In genomic region chr11:5932671-5933070, GRCh38 we compare ENCODE assay signal across 38 cellular contexts. TPM values are rescaled to one million over a fixed set of nuclear protein-coding genes. Genes with fewer than 3 reads are reported as not detected.
"Had no signal": no experiment of that assay in that cellular context is flagged by ENCODE, and none has a peak within 500 bp of the region (broad histone marks: within the 10 kb centered on the region; RNA-seq: fewer than 3 reads in every experiment).

No MANE protein-coding gene starts in this region.

- H3K4me3 ChIP-seq: adrenal gland, body of pancreas, breast epithelium had no signal

- DNase-seq: activated B cell treated with CpG ODN at 0.5 μM for 24 hours; activated CD4-positive, alpha-beta memory T cell treated with anti-CD3 and anti-CD28 coated beads for 36 hours; activated CD4-positive, alpha-beta T cell treated with anti-CD3 and anti-CD28 coated beads for 4 hours; activated CD4-positive, alpha-beta T cell treated with anti-CD3 and anti-CD28 coated beads, Interleukin-2, amount 10 ng/mL, durations not matched to agents 24 days and 14 days; activated CD4-positive, alpha-beta T cell treated with anti-CD3 and anti-CD28 coated beads, Interleukin-2, amount 50 U/mL, for 1 hour; activated CD4-positive, alpha-beta T cell treated with anti-CD3 and anti-CD28 coated beads, Interleukin-2, amount 50 U/mL, for 4 hours; activated CD4-positive, CD25-positive, alpha-beta regulatory T cell treated with anti-CD3 and anti-CD28 coated beads, Interleukin-2, amount 50 U/mL, for 72 hours; activated CD8-positive, alpha-beta memory T cell treated with anti-CD3 and anti-CD28 coated beads, Interleukin-2, amount 50 U/mL, for 4 hours; activated CD8-positive, alpha-beta T cell treated with anti-CD3 and anti-CD28 coated beads for 36 hours; activated gamma-delta T cell treated with Interleukin-2 at 50 U/mL for 16 hours; activated naive CD4-positive, alpha-beta T cell; activated naive CD4-positive, alpha-beta T cell treated with anti-CD3 and anti-CD28 coated beads for 36 hours; activated naive CD4-positive, alpha-beta T cell treated with anti-CD3 and anti-CD28 coated beads, Interleukin-2, amount 50 U/mL, for 16 hours; activated naive CD8-positive, alpha-beta T cell treated with anti-CD3 and anti-CD28 coated beads for 36 hours; activated T-cell treated with anti-CD3 and anti-CD28 coated beads for 4 hours; activated T-cell treated with anti-CD3 and anti-CD28 coated beads, Interleukin-2, amount 50 U/mL, for 1 hour; activated T-cell treated with anti-CD3 and anti-CD28 coated beads, Interleukin-2, amount 50 U/mL, for 4 hours; activated T-cell treated with anti-CD3 and anti-CD28 coated beads, Interleukin-2, amount 50 U/mL, for 72 hours; adrenal gland; amniotic stem cell; aorta; body of pancreas; brain microvascular endothelial cell; central memory CD4-positive, alpha-beta T cell; T-helper 1 cell; T-helper 2 cell; T-helper 9 cell had no signal

- H3K36me3 Mint-ChIP-seq: activated CD4-positive, alpha-beta memory T cell treated with anti-CD3 and anti-CD28 coated beads for 36 hours had no signal

- ATAC-seq: activated CD8-positive, alpha-beta T cell treated with anti-CD3 and anti-CD28 coated beads for 36 hours; activated naive CD4-positive, alpha-beta T cell treated with anti-CD3 and anti-CD28 coated beads, Interleukin-2, amount 50 U/mL, for 72 hours; activated T-cell treated with anti-CD3 and anti-CD28 coated beads, Interleukin-2, amount 50 U/mL, for 4 hours; activated T-cell treated with anti-CD3 and anti-CD28 coated beads, Interleukin-2, amount 50 U/mL, for 72 hours; activated T-helper 17 cell treated with anti-CD3 and anti-CD28 coated beads, Interleukin-2, amount 50 U/mL, for 72 hours; body of pancreas had no signal

- H3K36me3 ChIP-seq: adrenal gland, brain microvascular endothelial cell, breast epithelium had no signal

- H3K27ac Mint-ChIP-seq: activated B cell treated with CpG ODN at 0.5 μM for 24 hours; activated CD4-positive, alpha-beta memory T cell treated with anti-CD3 and anti-CD28 coated beads for 36 hours; activated CD4-positive, alpha-beta T cell treated with anti-CD3 and anti-CD28 coated beads, Interleukin-2, amount 10 ng/mL, durations not matched to agents 24 days and 14 days; activated CD8-positive, alpha-beta T cell treated with anti-CD3 and anti-CD28 coated beads for 36 hours; activated naive CD4-positive, alpha-beta T cell treated with anti-CD3 and anti-CD28 coated beads for 36 hours; activated naive CD4-positive, alpha-beta T cell treated with anti-CD3 and anti-CD28 coated beads, Interleukin-2, amount 50 U/mL, for 72 hours; activated naive CD8-positive, alpha-beta T cell treated with anti-CD3 and anti-CD28 coated beads for 36 hours; activated T-cell treated with anti-CD3 and anti-CD28 coated beads, Interleukin-2, amount 50 U/mL, for 72 hours; activated T-helper 1 cell treated with anti-CD3 and anti-CD28 coated beads, Interleukin-12 subunit alpha, Interleukin-12 subunit beta, Interleukin-2, Interleukin-4 antibody, amounts not matched to agents 30 ng/mL and 10 ng/mL and 1 ng/mL, durations not matched to agents 14 hours and 24 hours and 36 hours; activated T-helper 17 cell treated with anti-CD3 and anti-CD28 coated beads, Interleukin-2, amount 50 U/mL, for 72 hours; T-helper 1 cell treated with Interleukin-12 subunit alpha and Interleukin-12 subunit beta and Interleukin-4 antibody, amounts not matched to agents 30 μg/mL and 1 μg/mL, for 36 hours; T-helper 2 cell treated with Interferon-gamma antibody and Interleukin-4, amounts not matched to agents 5 μg/mL and 100 μg/mL, for 36 hours had no signal

- H3K9me3 ChIP-seq: adrenal gland, body of pancreas had no signal

- H3K27me3 ChIP-seq: adrenal gland, body of pancreas, brain microvascular endothelial cell, breast epithelium had no signal

- H3K27me3 Mint-ChIP-seq: activated B cell treated with CpG ODN at 0.5 μM for 24 hours; activated CD4-positive, alpha-beta memory T cell treated with anti-CD3 and anti-CD28 coated beads for 36 hours; activated CD4-positive, alpha-beta T cell treated with anti-CD3 and anti-CD28 coated beads, Interleukin-2, amount 10 ng/mL, durations not matched to agents 24 days and 14 days; activated CD8-positive, alpha-beta T cell treated with anti-CD3 and anti-CD28 coated beads for 36 hours had no signal

- H3K4me1 Mint-ChIP-seq: activated B cell treated with CpG ODN at 0.5 μM for 24 hours; activated CD4-positive, alpha-beta T cell treated with anti-CD3 and anti-CD28 coated beads, Interleukin-2, amount 10 ng/mL, durations not matched to agents 24 days and 14 days; activated naive CD8-positive, alpha-beta T cell treated with anti-CD3 and anti-CD28 coated beads for 36 hours; activated T-helper 17 cell treated with anti-CD3 and anti-CD28 coated beads, Interleukin-2, amount 50 U/mL, for 72 hours had no signal

- H3K4me3 Mint-ChIP-seq: activated B cell treated with CpG ODN at 0.5 μM for 24 hours; activated CD4-positive, alpha-beta memory T cell treated with anti-CD3 and anti-CD28 coated beads for 36 hours; activated CD4-positive, alpha-beta T cell treated with anti-CD3 and anti-CD28 coated beads, Interleukin-2, amount 10 ng/mL, durations not matched to agents 24 days and 14 days; activated CD8-positive, alpha-beta T cell treated with anti-CD3 and anti-CD28 coated beads for 36 hours; activated naive CD4-positive, alpha-beta T cell treated with anti-CD3 and anti-CD28 coated beads for 36 hours; activated naive CD8-positive, alpha-beta T cell treated with anti-CD3 and anti-CD28 coated beads for 36 hours; activated T-cell treated with anti-CD3 and anti-CD28 coated beads, Interleukin-2, amount 50 U/mL, for 4 hours; activated T-cell treated with anti-CD3 and anti-CD28 coated beads, Interleukin-2, amount 50 U/mL, for 72 hours; activated T-helper 1 cell treated with anti-CD3 and anti-CD28 coated beads, Interleukin-12 subunit alpha, Interleukin-12 subunit beta, Interleukin-2, Interleukin-4 antibody, amounts not matched to agents 30 ng/mL and 10 ng/mL and 1 ng/mL, durations not matched to agents 14 hours and 24 hours and 36 hours; activated T-helper 17 cell treated with anti-CD3 and anti-CD28 coated beads, Interleukin-2, amount 50 U/mL, for 72 hours; T-helper 1 cell treated with Interleukin-12 subunit alpha and Interleukin-12 subunit beta and Interleukin-4 antibody, amounts not matched to agents 30 μg/mL and 1 μg/mL, for 36 hours; T-helper 2 cell treated with Interferon-gamma antibody and Interleukin-4, amounts not matched to agents 5 μg/mL and 100 μg/mL, for 36 hours had no signal

- FAIRE-seq: astrocyte, TTC549 had no signal

- H3K4me1 ChIP-seq: adrenal gland, body of pancreas, breast epithelium had no signal

- H3K27ac ChIP-seq: adrenal gland, body of pancreas, brain microvascular endothelial cell, breast epithelium, VCaP had no signal

RNA-seq across cellular contexts. Expression of gene OR56A3, which starts 9.4 kb away (rescaled TPM):
- total RNA-seq: activated B cell treated with CpG ODN at 0.5 μM for 24 hours; activated CD4-positive, alpha-beta memory T cell treated with anti-CD3 and anti-CD28 coated beads for 36 hours; activated CD4-positive, alpha-beta T cell treated with anti-CD3 and anti-CD28 coated beads, Interleukin-2, amount 10 ng/mL, durations not matched to agents 24 days and 14 days; activated CD8-positive, alpha-beta memory T cell treated with anti-CD3 and anti-CD28 coated beads for 36 hours; activated CD8-positive, alpha-beta T cell treated with anti-CD3 and anti-CD28 coated beads for 36 hours; activated naive CD4-positive, alpha-beta T cell treated with anti-CD3 and anti-CD28 coated beads for 36 hours; activated naive CD4-positive, alpha-beta T cell treated with anti-CD3 and anti-CD28 coated beads, Interleukin-2, amount 50 U/mL, for 72 hours; activated naive CD8-positive, alpha-beta T cell treated with anti-CD3 and anti-CD28 coated beads for 36 hours; activated T-cell treated with anti-CD3 and anti-CD28 coated beads, Interleukin-2, amount 50 U/mL, for 4 hours; activated T-cell treated with anti-CD3 and anti-CD28 coated beads, Interleukin-2, amount 50 U/mL, for 72 hours; activated T-helper 1 cell treated with anti-CD3 and anti-CD28 coated beads, Interleukin-12 subunit alpha, Interleukin-12 subunit beta, Interleukin-2, Interleukin-4 antibody, amounts not matched to agents 30 ng/mL and 10 ng/mL and 1 ng/mL, durations not matched to agents 14 hours and 24 hours and 36 hours; activated T-helper 17 cell treated with anti-CD3 and anti-CD28 coated beads, Interleukin-2, amount 50 U/mL, for 72 hours; adrenal gland; aorta; astrocyte; body of pancreas; breast epithelium; cardiac septum had no signal
- polyA plus RNA-seq: adrenal gland, aorta had no signal

RNA-seq across cellular contexts. Expression of gene OR56A5, which starts 35.6 kb away (rescaled TPM):
- total RNA-seq: activated B cell treated with CpG ODN at 0.5 μM for 24 hours; activated CD4-positive, alpha-beta memory T cell treated with anti-CD3 and anti-CD28 coated beads for 36 hours; activated CD4-positive, alpha-beta T cell treated with anti-CD3 and anti-CD28 coated beads, Interleukin-2, amount 10 ng/mL, durations not matched to agents 24 days and 14 days; activated CD8-positive, alpha-beta memory T cell treated with anti-CD3 and anti-CD28 coated beads for 36 hours; activated CD8-positive, alpha-beta T cell treated with anti-CD3 and anti-CD28 coated beads for 36 hours; activated naive CD4-positive, alpha-beta T cell treated with anti-CD3 and anti-CD28 coated beads for 36 hours; activated naive CD4-positive, alpha-beta T cell treated with anti-CD3 and anti-CD28 coated beads, Interleukin-2, amount 50 U/mL, for 72 hours; activated naive CD8-positive, alpha-beta T cell treated with anti-CD3 and anti-CD28 coated beads for 36 hours; activated T-cell treated with anti-CD3 and anti-CD28 coated beads, Interleukin-2, amount 50 U/mL, for 4 hours; activated T-cell treated with anti-CD3 and anti-CD28 coated beads, Interleukin-2, amount 50 U/mL, for 72 hours; activated T-helper 1 cell treated with anti-CD3 and anti-CD28 coated beads, Interleukin-12 subunit alpha, Interleukin-12 subunit beta, Interleukin-2, Interleukin-4 antibody, amounts not matched to agents 30 ng/mL and 10 ng/mL and 1 ng/mL, durations not matched to agents 14 hours and 24 hours and 36 hours; activated T-helper 17 cell treated with anti-CD3 and anti-CD28 coated beads, Interleukin-2, amount 50 U/mL, for 72 hours; adrenal gland; aorta; astrocyte; body of pancreas; breast epithelium; cardiac septum had no signal
- polyA plus RNA-seq: adrenal gland, aorta had no signal

RNA-seq across cellular contexts. Expression of gene OR52E5, which starts 39.7 kb away (rescaled TPM):
- total RNA-seq: activated B cell treated with CpG ODN at 0.5 μM for 24 hours; activated CD4-positive, alpha-beta memory T cell treated with anti-CD3 and anti-CD28 coated beads for 36 hours; activated CD4-positive, alpha-beta T cell treated with anti-CD3 and anti-CD28 coated beads, Interleukin-2, amount 10 ng/mL, durations not matched to agents 24 days and 14 days; activated CD8-positive, alpha-beta memory T cell treated with anti-CD3 and anti-CD28 coated beads for 36 hours; activated CD8-positive, alpha-beta T cell treated with anti-CD3 and anti-CD28 coated beads for 36 hours; activated naive CD4-positive, alpha-beta T cell treated with anti-CD3 and anti-CD28 coated beads for 36 hours; activated naive CD4-positive, alpha-beta T cell treated with anti-CD3 and anti-CD28 coated beads, Interleukin-2, amount 50 U/mL, for 72 hours; activated naive CD8-positive, alpha-beta T cell treated with anti-CD3 and anti-CD28 coated beads for 36 hours; activated T-cell treated with anti-CD3 and anti-CD28 coated beads, Interleukin-2, amount 50 U/mL, for 4 hours; activated T-cell treated with anti-CD3 and anti-CD28 coated beads, Interleukin-2, amount 50 U/mL, for 72 hours; activated T-helper 1 cell treated with anti-CD3 and anti-CD28 coated beads, Interleukin-12 subunit alpha, Interleukin-12 subunit beta, Interleukin-2, Interleukin-4 antibody, amounts not matched to agents 30 ng/mL and 10 ng/mL and 1 ng/mL, durations not matched to agents 14 hours and 24 hours and 36 hours; activated T-helper 17 cell treated with anti-CD3 and anti-CD28 coated beads, Interleukin-2, amount 50 U/mL, for 72 hours; adrenal gland; aorta; astrocyte; body of pancreas; breast epithelium; cardiac septum had no signal
- polyA plus RNA-seq: adrenal gland, aorta had no signal

RNA-seq across cellular contexts. Expression of gene OR52E4, which starts 52.2 kb away (rescaled TPM):
- total RNA-seq: activated B cell treated with CpG ODN at 0.5 μM for 24 hours; activated CD4-positive, alpha-beta memory T cell treated with anti-CD3 and anti-CD28 coated beads for 36 hours; activated CD4-positive, alpha-beta T cell treated with anti-CD3 and anti-CD28 coated beads, Interleukin-2, amount 10 ng/mL, durations not matched to agents 24 days and 14 days; activated CD8-positive, alpha-beta memory T cell treated with anti-CD3 and anti-CD28 coated beads for 36 hours; activated CD8-positive, alpha-beta T cell treated with anti-CD3 and anti-CD28 coated beads for 36 hours; activated naive CD4-positive, alpha-beta T cell treated with anti-CD3 and anti-CD28 coated beads for 36 hours; activated naive CD4-positive, alpha-beta T cell treated with anti-CD3 and anti-CD28 coated beads, Interleukin-2, amount 50 U/mL, for 72 hours; activated naive CD8-positive, alpha-beta T cell treated with anti-CD3 and anti-CD28 coated beads for 36 hours; activated T-cell treated with anti-CD3 and anti-CD28 coated beads, Interleukin-2, amount 50 U/mL, for 4 hours; activated T-cell treated with anti-CD3 and anti-CD28 coated beads, Interleukin-2, amount 50 U/mL, for 72 hours; activated T-helper 1 cell treated with anti-CD3 and anti-CD28 coated beads, Interleukin-12 subunit alpha, Interleukin-12 subunit beta, Interleukin-2, Interleukin-4 antibody, amounts not matched to agents 30 ng/mL and 10 ng/mL and 1 ng/mL, durations not matched to agents 14 hours and 24 hours and 36 hours; activated T-helper 17 cell treated with anti-CD3 and anti-CD28 coated beads, Interleukin-2, amount 50 U/mL, for 72 hours; adrenal gland; aorta; astrocyte; body of pancreas; breast epithelium; cardiac septum had no signal
- polyA plus RNA-seq: adrenal gland, aorta had no signal

RNA-seq across cellular contexts. Expression of gene OR52L1, which starts 54.1 kb away (rescaled TPM):
- total RNA-seq: activated B cell treated with CpG ODN at 0.5 μM for 24 hours; activated CD4-positive, alpha-beta memory T cell treated with anti-CD3 and anti-CD28 coated beads for 36 hours; activated CD4-positive, alpha-beta T cell treated with anti-CD3 and anti-CD28 coated beads, Interleukin-2, amount 10 ng/mL, durations not matched to agents 24 days and 14 days; activated CD8-positive, alpha-beta memory T cell treated with anti-CD3 and anti-CD28 coated beads for 36 hours; activated CD8-positive, alpha-beta T cell treated with anti-CD3 and anti-CD28 coated beads for 36 hours; activated naive CD4-positive, alpha-beta T cell treated with anti-CD3 and anti-CD28 coated beads for 36 hours; activated naive CD4-positive, alpha-beta T cell treated with anti-CD3 and anti-CD28 coated beads, Interleukin-2, amount 50 U/mL, for 72 hours; activated naive CD8-positive, alpha-beta T cell treated with anti-CD3 and anti-CD28 coated beads for 36 hours; activated T-cell treated with anti-CD3 and anti-CD28 coated beads, Interleukin-2, amount 50 U/mL, for 4 hours; activated T-cell treated with anti-CD3 and anti-CD28 coated beads, Interleukin-2, amount 50 U/mL, for 72 hours; activated T-helper 1 cell treated with anti-CD3 and anti-CD28 coated beads, Interleukin-12 subunit alpha, Interleukin-12 subunit beta, Interleukin-2, Interleukin-4 antibody, amounts not matched to agents 30 ng/mL and 10 ng/mL and 1 ng/mL, durations not matched to agents 14 hours and 24 hours and 36 hours; activated T-helper 17 cell treated with anti-CD3 and anti-CD28 coated beads, Interleukin-2, amount 50 U/mL, for 72 hours; aorta; astrocyte; body of pancreas; breast epithelium; cardiac septum had no signal
- polyA plus RNA-seq: adrenal gland, aorta had no signal
